Comparison of ENCODE assay signal across 1 cellular context in the genomic region with DNA sequence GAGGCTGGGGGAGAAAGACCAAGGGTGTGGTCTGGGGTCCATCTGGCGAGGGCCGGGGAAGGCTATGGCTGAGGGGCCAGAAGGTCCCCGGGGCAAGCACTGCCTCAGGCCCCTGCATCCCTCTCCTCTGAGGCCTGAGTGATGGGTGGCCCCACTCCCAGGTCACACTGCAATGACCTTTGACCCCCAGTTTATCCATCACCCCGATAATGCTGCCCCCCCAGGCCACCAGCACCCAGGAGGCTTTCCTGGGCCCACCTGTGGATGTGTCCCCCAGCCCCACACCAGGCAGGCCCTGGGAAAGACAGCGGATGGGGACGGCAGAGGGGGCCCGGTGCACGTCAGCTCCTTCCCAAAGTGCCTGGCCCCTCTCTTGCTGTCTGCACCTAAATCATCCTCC.
TF ChIP-seq lines count a peak whose summit lies in the region.

No MANE protein-coding gene starts in this region.

TF ChIP-seq in K562, 482 proteins besides CTCF, POLR2A, EP300 and RAD21:
- TF ChIP-seq ZNF398 (CRISPR knock-in tag; IDR thresholded peaks at IDR 0.05), result no peak
- TF ChIP-seq NEUROD1 (IDR thresholded peaks at IDR 0.05; ENCODE audit: borderline replicate concordance, low read depth, low read length, partially characterized antibody), result no peak
- TF ChIP-seq NR2C2 (CRISPR knock-in tag; IDR thresholded peaks at IDR 0.05), result peak; percentile 43; the same call in 1 of the 2 replicates
- no peak for TF ChIP-seq NR2C2 (tag; IDR thresholded peaks at IDR 0.05)
- TF ChIP-seq ELF2 (CRISPR knock-in tag; IDR thresholded peaks at IDR 0.05), result no peak
- no peak for TF ChIP-seq NCOA1 (IDR thresholded peaks at IDR 0.05; ENCODE audit: low read depth)
- TF ChIP-seq NR2C1 (IDR thresholded peaks at IDR 0.05), result peak; percentile 77
- TF ChIP-seq NR2C1 (tag; IDR thresholded peaks at IDR 0.05), result peak; percentile 82
- no peak for TF ChIP-seq PURB (CRISPR knock-in tag; IDR thresholded peaks at IDR 0.05; ENCODE audit: low read depth)
